In genomic region chr20:57501461-57502330, GRCh38 we compare ENCODE assay signal across 14 cellular contexts. TPM values are rescaled to one million over a fixed set of nuclear protein-coding genes. Genes with fewer than 3 reads are reported as not detected.
DNase-seq lines count a peak whose midpoint lies in the region; TF ChIP-seq lines count a peak whose summit lies in the region.
"Had no signal": no experiment of that assay in that cellular context is flagged by ENCODE, and none has a peak within 500 bp of the region (broad histone marks: within the 10 kb centered on the region; RNA-seq: fewer than 3 reads in every experiment).

No MANE protein-coding gene starts in this region.

- peaks cover 21% of the 10 kb centered on the region for H3K4me1 Mint-ChIP-seq in type B pancreatic cell (ENCODE audit: unreplicated experiment)

- H3K4me3 ChIP-seq in right atrium auricular region = no peak overlapping the region
- H3K4me3 ChIP-seq in choroid plexus epithelial cell (ENCODE audit: low read depth, low read length) = no peak overlapping the region
- H3K4me3 ChIP-seq: SK-N-MC, upper lobe of left lung had no signal

- no peak overlapping the region for H3K27ac ChIP-seq in right atrium auricular region
- H3K27ac ChIP-seq: SK-N-MC, upper lobe of left lung had no signal

- H3K27me3 ChIP-seq in right atrium auricular region = no peaks in the 10 kb centered on the region
- H3K27me3 ChIP-seq: upper lobe of left lung had no signal

- no peak overlapping the region for H3K4me3 Mint-ChIP-seq in type B pancreatic cell
- H3K4me3 Mint-ChIP-seq: WTC11 had no signal

- TF ChIP-seq CTCF in right atrium auricular region (IDR thresholded peaks at IDR 0.05) = no peak
- TF ChIP-seq CTCF in choroid plexus epithelial cell (conservative IDR thresholded peaks at IDR 0.05; ENCODE audit: low read depth, low read length) = no peak
- TF ChIP-seq CTCF in type B pancreatic cell (conservative IDR thresholded peaks at IDR 0.05) = no peak

- H3K36me3 ChIP-seq in right atrium auricular region = no peaks in the 10 kb centered on the region
- H3K36me3 ChIP-seq: upper lobe of left lung had no signal

- no peaks in the 10 kb centered on the region for H3K9me3 Mint-ChIP-seq in type B pancreatic cell

- peaks cover 0 to 9% of the 10 kb centered on the region in 2 donors for H3K4me1 ChIP-seq in right atrium auricular region

- H3K36me3 Mint-ChIP-seq in type B pancreatic cell = no peaks in the 10 kb centered on the region
- H3K36me3 Mint-ChIP-seq: WTC11 had no signal

- no peaks in the 10 kb centered on the region for H3K9me3 ChIP-seq in right atrium auricular region
- H3K9me3 ChIP-seq: upper lobe of left lung had no signal

- intact Hi-C loops in cardiac septum (cut with DNase I) = no loop called here

- peak; percentile 66 for DNase-seq in cardiac septum (ENCODE audit: low spot score)
- DNase-seq in right atrium auricular region (ENCODE audit: low spot score) = no peak
- peak; percentile 63 for DNase-seq in NCI-H226
- peak; percentile 36 for DNase-seq in choroid plexus epithelial cell (ENCODE audit: low read depth)
- no peak for DNase-seq in type B pancreatic cell (ENCODE audit: extremely low spot score, unreplicated experiment)
- no peak for DNase-seq in HuH-7.5 (ENCODE audit: low spot score)
- no peak for DNase-seq in pons (ENCODE audit: low spot score)
- DNase-seq in hypothalamus (lab: John Stamatoyannopoulos, UW) = no peak
- DNase-seq: NCI-H187; stimulated activated CD8-positive, alpha-beta memory T cell treated with anti-CD3 and anti-CD28 coated beads, Interleukin-4, amount 100 ng/mL, for 48 hours had no signal

- H3K27me3 Mint-ChIP-seq in type B pancreatic cell = peaks cover 19% of the 10 kb centered on the region

- peak overlapping the region; percentile 53 for H3K27ac Mint-ChIP-seq in type B pancreatic cell
- H3K27ac Mint-ChIP-seq: WTC11 had no signal

RNA-seq across cellular contexts. Expression of gene CTCFL, which starts 23.2 kb away (rescaled TPM):
- total RNA-seq in cardiac septum (not detected), right atrium auricular region (not detected), type B pancreatic cell (ENCODE audit: low replicate concordance) (0.07 TPM in 2 replicates)
- total RNA-seq: posterior vena cava had no signal

RNA-seq across cellular contexts. Expression of gene PCK1, which starts 59.2 kb away (rescaled TPM):
- total RNA-seq in cardiac septum (0.48 TPM), right atrium auricular region (1 to 10 TPM in 1 of 2 donors, under 1 TPM in 1; 0.52 to 4.7 TPM), type B pancreatic cell (ENCODE audit: low replicate concordance) (2.3 and 4.7 TPM in 2 replicates)

Comparison
In these comparisons a context has a peak if more than half of its experiments do, and no peak if none do; other contexts are left out.
1. DNase-seq: peak in cardiac septum (single experiment), NCI-H226 (single experiment) and choroid plexus epithelial cell (single experiment); none in right atrium auricular region (single experiment), type B pancreatic cell (single experiment), HuH-7.5 (single experiment), pons (single experiment) and hypothalamus (0 of 51).